24 cellular contexts compared by ENCODE assay signal in genomic region chr6:170189236-170189635, GRCh38.
"Had no signal": no experiment of that assay in that cellular context is flagged by ENCODE, and none has a peak within 500 bp of the region (broad histone marks: within the 10 kb centered on the region; RNA-seq: fewer than 3 reads in every experiment).

No MANE protein-coding gene starts in this region.

- H3K27ac ChIP-seq: adrenal gland, breast epithelium, foreskin keratinocyte, hepatocyte, lower lobe of right lung, psoas muscle, right lobe of liver, SK-N-MC, suprapubic skin, upper lobe of right lung had no signal

- DNase-seq: activated CD4-positive, alpha-beta memory T cell treated with anti-CD3 and anti-CD28 coated beads for 36 hours; activated effector memory CD4-positive, alpha-beta T cell treated with anti-CD3 and anti-CD28 coated beads, Interleukin-2, amount 50 U/mL, for 16 hours; activated T-cell treated with anti-CD3 and anti-CD28 coated beads, Interleukin-2, amount 50 U/mL, for 72 hours; adrenal gland; dermis blood vessel endothelial cell; effector memory CD8-positive, alpha-beta T cell; foreskin keratinocyte; left cardiac atrium; lower lobe of right lung; nephron progenitor cell; occipital lobe; psoas muscle; small intestine; stimulated activated CD4-positive, alpha-beta T cell treated with anti-CD3 and anti-CD28 coated beads, Interleukin-15, amount 100 ng/mL, for 24 hours; stimulated activated CD4-positive, alpha-beta T cell treated with anti-CD3 and anti-CD28 coated beads, Interleukin-2, amount 100 ng/mL, for 48 hours; stimulated activated naive CD8-positive, alpha-beta T cell treated with anti-CD3 and anti-CD28 coated beads, Interleukin-15, amount 100 ng/mL, for 72 hours; upper lobe of right lung had no signal

- H3K4me3 Mint-ChIP-seq: activated CD4-positive, alpha-beta memory T cell treated with anti-CD3 and anti-CD28 coated beads for 36 hours; activated T-cell treated with anti-CD3 and anti-CD28 coated beads, Interleukin-2, amount 50 U/mL, for 72 hours; effector memory CD8-positive, alpha-beta T cell; nephron progenitor cell; stimulated activated naive CD8-positive, alpha-beta T cell treated with anti-CD3 and anti-CD28 coated beads, Interleukin-15, amount 100 ng/mL, for 72 hours; T-helper 2 cell treated with Interferon-gamma antibody and Interleukin-4, amounts not matched to agents 5 μg/mL and 100 μg/mL, for 36 hours had no signal

- H3K27ac Mint-ChIP-seq: activated CD4-positive, alpha-beta memory T cell treated with anti-CD3 and anti-CD28 coated beads for 36 hours; activated naive CD4-positive, alpha-beta T cell treated with anti-CD3 and anti-CD28 coated beads, Interleukin-2, amount 50 U/mL, for 72 hours; activated T-cell treated with anti-CD3 and anti-CD28 coated beads, Interleukin-2, amount 50 U/mL, for 72 hours; effector memory CD8-positive, alpha-beta T cell; nephron progenitor cell; T-helper 2 cell treated with Interferon-gamma antibody and Interleukin-4, amounts not matched to agents 5 μg/mL and 100 μg/mL, for 36 hours had no signal

- H3K4me1 Mint-ChIP-seq: nephron progenitor cell; stimulated activated naive CD8-positive, alpha-beta T cell treated with anti-CD3 and anti-CD28 coated beads, Interleukin-15, amount 100 ng/mL, for 72 hours had no signal
